ENCODE assay signal across 20 cellular contexts in genomic region chr12:52089491-52089890, GRCh38. TPM values are rescaled to one million over a fixed set of nuclear protein-coding genes. Genes with fewer than 3 reads are reported as not detected.
"Had no signal": no experiment of that assay in that cellular context is flagged by ENCODE, and none has a peak within 500 bp of the region (broad histone marks: within the 10 kb centered on the region; RNA-seq: fewer than 3 reads in every experiment).

No MANE protein-coding gene starts in this region.

- H3K4me1 Mint-ChIP-seq: stimulated activated naive CD8-positive, alpha-beta T cell treated with anti-CD3 and anti-CD28 coated beads, Interleukin-15, amount 100 ng/mL, for 72 hours had no signal

- H3K36me3 ChIP-seq: sigmoid colon, tibial nerve had no signal

- ATAC-seq: foreskin keratinocyte; stimulated activated naive CD8-positive, alpha-beta T cell treated with anti-CD3 and anti-CD28 coated beads, Interleukin-15, amount 100 ng/mL, for 72 hours had no signal

- H3K36me3 Mint-ChIP-seq: naive B cell had no signal

- H3K4me1 ChIP-seq: foreskin keratinocyte, sigmoid colon had no signal

- H3K27ac ChIP-seq: foreskin keratinocyte, sigmoid colon, skin epidermis, testis, tibial nerve had no signal

- H3K9me3 ChIP-seq: psoas muscle, sigmoid colon, testis, tibial nerve had no signal

- H3K27me3 ChIP-seq: testis had no signal

- H3K4me3 ChIP-seq: sigmoid colon, skin epidermis, testis, tibial nerve had no signal

- H3K27ac Mint-ChIP-seq: dendritic cell treated with granulocyte-macrophage colony-stimulating factor and Interleukin-4, amounts not matched to agents 40 ng/mL and 50 ng/mL, for 4 days; nephron had no signal

- DNase-seq: erythroblast; foreskin keratinocyte; kidney glomerular epithelial cell; mesendoderm; naive B cell; psoas muscle; retina; sigmoid colon; stimulated activated CD4-positive, alpha-beta T cell treated with anti-CD3 and anti-CD28 coated beads, Interleukin-2, amount 100 ng/mL, for 24 hours; stimulated activated CD4-positive, alpha-beta T cell treated with anti-CD3 and anti-CD28 coated beads, Interleukin-4, amount 100 ng/mL, for 4 hours; stimulated activated naive B cell treated with anti-CD40 and anti-IgM and Interleukin-4, amounts not matched to agents 10 μg/mL and 1 μg/mL and 100 μg/mL, for 72 hours; stimulated activated naive CD8-positive, alpha-beta T cell treated with anti-CD3 and anti-CD28 coated beads, Interleukin-15, amount 100 ng/mL, for 72 hours; testis had no signal

- H3K4me3 Mint-ChIP-seq: dendritic cell treated with granulocyte-macrophage colony-stimulating factor and Interleukin-4, amounts not matched to agents 40 ng/mL and 50 ng/mL, for 4 days; nephron; stimulated activated naive B cell treated with anti-CD40 and anti-IgM and Interleukin-4, amounts not matched to agents 10 μg/mL and 1 μg/mL and 100 μg/mL, for 72 hours; stimulated activated naive CD8-positive, alpha-beta T cell treated with anti-CD3 and anti-CD28 coated beads, Interleukin-15, amount 100 ng/mL, for 72 hours had no signal

- H3K9me3 Mint-ChIP-seq: dendritic cell treated with granulocyte-macrophage colony-stimulating factor and Interleukin-4, amounts not matched to agents 40 ng/mL and 50 ng/mL, for 4 days; naive B cell; nephron; stimulated activated naive B cell treated with anti-CD40 and anti-IgM and Interleukin-4, amounts not matched to agents 10 μg/mL and 1 μg/mL and 100 μg/mL, for 72 hours; stimulated activated naive CD8-positive, alpha-beta T cell treated with anti-CD3 and anti-CD28 coated beads, Interleukin-15, amount 100 ng/mL, for 72 hours had no signal

RNA-seq across cellular contexts. Expression of gene SMIM41, which starts 10.0 kb away (rescaled TPM):
- total RNA-seq: endothelial cell of umbilical vein, foreskin keratinocyte, lung microvascular endothelial cell, subcutaneous adipose tissue had no signal
